In genomic region chr17:58006924-58007780, GRCh38 we compare ENCODE assay signal across 8 cellular contexts. TPM values are rescaled to one million over a fixed set of nuclear protein-coding genes. Genes with fewer than 3 reads are reported as not detected.
A peak's percentile ranks its signal among the peaks of the same experiment; 100 is the strongest.
DNase-seq lines count a peak whose midpoint lies in the region; ATAC-seq, FAIRE-seq and TF ChIP-seq lines count a peak whose summit lies in the region.

SRSF1 (minus strand) TSS chr17:58007246; CDS start chr17:58007137, 109 bp downstream.

- intact Hi-C loops in body of pancreas (cut with DNase I) (no loop called here), gastrocnemius medialis (cut with DNase I; ENCODE audit: low total_unique reads) (loop anchor here (1.0 to 10.0 kb wide), 8 partner anchors 18 to 922 kb away; partner anchors contain the start of genes AKAP1, MRPS23 and VEZF1)

- H3K4me3 ChIP-seq in body of pancreas = peak within 1 kb of the TSS; percentile 86 to 95
- H3K4me3 ChIP-seq in gastrocnemius medialis = peak within 1 kb of the TSS; percentile 91 to 98 (median 97)

- H3K36me3 ChIP-seq in body of pancreas (replicated peaks in 1 of 2; ENCODE audit: insufficient read depth in 1 of 2, low read depth in 2 of 2) (peaks cover 0 to 8% of the 10 kb centered on the region in 2 donors), gastrocnemius medialis (peaks cover 0 to 39% of the 10 kb centered on the region in 2 donors)

- peak; percentile 43 for FAIRE-seq in TTC549 (lab: Jason Lieb, UNC)

- TF ChIP-seq POLR2A in body of pancreas (IDR thresholded peaks at IDR 0.05) = peak; percentile 83 to 96 (median 96)
- TF ChIP-seq POLR2A in gastrocnemius medialis (IDR thresholded peaks at IDR 0.05) = peak; percentile 97 to 98

- H3K27me3 ChIP-seq in body of pancreas = no peaks in the 10 kb centered on the region
- no peaks in the 10 kb centered on the region for H3K27me3 ChIP-seq in gastrocnemius medialis

- ATAC-seq in GM18520 (IDR thresholded peaks at IDR 0.05; ENCODE audit: unreplicated experiment) = peak; percentile 80
- ATAC-seq in HG03064 (IDR thresholded peaks at IDR 0.05; ENCODE audit: low read depth, unreplicated experiment) = peak; percentile 87
- ATAC-seq in body of pancreas = peak; percentile 96
- ATAC-seq in gastrocnemius medialis = peak; percentile 90 to 93

- DNase-seq in NCI-H2107 treated with DMSO at 0.1 percent for 48 hours (lab: John Stamatoyannopoulos, UW; ENCODE audit: unreplicated experiment) = peak; percentile 97
- DNase-seq in body of pancreas = peak; percentile 96 to 97 (median 97)
- peak; percentile 96 for DNase-seq in iPS DF 4.7 (ENCODE audit: extremely low read depth, low spot score)
- peak; percentile 95 to 96 for DNase-seq in gastrocnemius medialis

- in situ Hi-C loops in gastrocnemius medialis (cut with MboI; ENCODE audit: low sequenced_read_pairs in 4 of 4) = loop anchor here in 2 of 4 donors (10.0 to 25.0 kb wide), 2 partner anchors 105 to 108 kb away; no protein-coding TSS in a partner anchor

- H3K4me1 ChIP-seq in body of pancreas = peaks cover 44% of the 10 kb centered on the region
- peaks cover 47 to 48% of the 10 kb centered on the region in 2 donors for H3K4me1 ChIP-seq in gastrocnemius medialis

- TF ChIP-seq CTCF in 22Rv1 (IDR thresholded peaks at IDR 0.05) (no peak), body of pancreas (IDR thresholded peaks at IDR 0.05) (peak in 2 of 7 experiments; percentile 4 to 19), gastrocnemius medialis (IDR thresholded peaks at IDR 0.05 in 4 of 5, conservative IDR thresholded peaks at IDR 0.05 in 1 of 5) (peak in 1 of 5 experiments; percentile 25)

- peak within 1 kb of the TSS; percentile 98 for H3K27ac ChIP-seq in 22Rv1
- peak within 1 kb of the TSS; percentile 93 to 97 (median 96) for H3K27ac ChIP-seq in body of pancreas
- H3K27ac ChIP-seq in gastrocnemius medialis = peak within 1 kb of the TSS; percentile 96 to 100 (median 100)

- WGBS in body of pancreas, 2 donors = 0 to 1% methylated on average over 75 to 84 of the region's 86 CpGs

- H3K9me3 ChIP-seq in body of pancreas = no peaks in the 10 kb centered on the region
- H3K9me3 ChIP-seq in gastrocnemius medialis = no peaks in the 10 kb centered on the region

RNA-seq across cellular contexts. Expression of gene SRSF1, which starts in this region (rescaled TPM):
- 100 to 1,000 TPM in 1 of 2 donors, 10 to 100 TPM in 1; 76.0 to 139 TPM for total RNA-seq in body of pancreas
- total RNA-seq in gastrocnemius medialis = 10 to 100 TPM; 69.4 to 85.4 (median 82.2) TPM

Comparison
In these comparisons a context has a peak if more than half of its experiments do, and no peak if none do; other contexts are left out.
1. Peak in every context shown above with its lines: DNase-seq, ATAC-seq, H3K4me3 ChIP-seq and H3K27ac ChIP-seq.